In the genomic region with DNA sequence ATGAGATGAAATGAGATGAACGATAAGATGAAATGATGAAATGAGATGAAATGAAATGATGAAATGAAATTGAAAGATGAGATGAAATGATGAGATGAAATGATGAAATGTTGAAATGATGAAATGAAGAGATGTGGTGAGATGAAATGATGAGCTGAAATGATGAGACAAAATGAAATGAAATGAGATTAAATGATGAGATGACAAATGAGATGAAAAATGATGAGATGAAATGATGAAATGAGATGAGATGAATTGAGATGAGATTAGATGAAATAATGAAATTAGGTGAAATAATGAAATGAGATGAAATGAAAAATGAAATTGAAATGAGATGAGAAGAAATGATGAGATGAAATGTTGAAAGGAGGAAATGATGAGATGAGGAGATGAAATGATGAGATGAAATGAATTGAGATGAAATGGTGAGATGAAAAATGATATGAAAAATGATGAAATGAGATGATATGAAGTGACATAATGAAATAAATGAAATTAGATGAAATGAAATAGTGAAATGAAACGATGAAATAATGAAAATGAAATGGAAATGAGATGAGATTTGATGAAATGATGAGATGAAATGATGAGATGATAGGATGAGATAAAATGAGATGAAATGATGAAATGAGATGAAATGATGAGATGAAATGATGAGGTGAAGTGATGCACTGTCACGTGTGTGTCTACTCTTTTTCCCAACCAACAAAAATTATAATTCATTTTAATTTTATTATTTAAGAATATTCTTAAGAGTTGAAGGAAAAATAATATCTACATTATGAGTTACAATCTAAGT, we compare ENCODE assay signal across 20 cellular contexts. TPM values are rescaled to one million over a fixed set of nuclear protein-coding genes. Genes with fewer than 3 reads are reported as not detected.
"Had no signal": no experiment of that assay in that cellular context is flagged by ENCODE, and none has a peak within 500 bp of the region (broad histone marks: within the 10 kb centered on the region; RNA-seq: fewer than 3 reads in every experiment).

No MANE protein-coding gene starts in this region.

RNA-seq across cellular contexts. Expression of gene CCT8L2, which starts 58.0 kb away (rescaled TPM):
- total RNA-seq: activated naive CD4-positive, alpha-beta T cell treated with anti-CD3 and anti-CD28 coated beads for 36 hours; activated naive CD4-positive, alpha-beta T cell treated with anti-CD3 and anti-CD28 coated beads, Interleukin-2, amount 50 U/mL, for 72 hours; activated naive CD8-positive, alpha-beta T cell treated with anti-CD3 and anti-CD28 coated beads for 36 hours; activated naive CD8-positive, alpha-beta T cell treated with anti-CD3 and anti-CD28 coated beads, Interleukin-2, amount 10 ng/mL, durations not matched to agents 7 days and 5 days; activated T-cell treated with anti-CD3 and anti-CD28 coated beads, Interleukin-2, amount 50 U/mL, for 72 hours; activated T-helper 1 cell treated with anti-CD3 and anti-CD28 coated beads, Interleukin-12 subunit alpha, Interleukin-12 subunit beta, Interleukin-2, Interleukin-4 antibody, amounts not matched to agents 30 ng/mL and 10 ng/mL and 1 ng/mL, durations not matched to agents 14 hours and 24 hours and 36 hours; activated T-helper 17 cell treated with anti-CD3 and anti-CD28 coated beads, Interleukin-2, amount 50 U/mL, for 72 hours; activated T-helper 2 cell treated with anti-CD3 and anti-CD28 coated beads, Interferon-gamma antibody, Interleukin-2, Interleukin-4, amounts not matched to agents 10 μg/mL and 5 μg/mL and 100 μg/mL, durations not matched to agents 14 hours and 24 hours and 36 hours; adrenal gland; aorta; ascending aorta; astrocyte; body of pancreas; breast epithelium; bronchial epithelial cell; cardiac muscle cell; cardiac septum; cerebellum; chondrocyte had no signal
- polyA plus RNA-seq: adipose tissue, adrenal gland, aorta, cardiac muscle cell had no signal
